1 cellular context compared by ENCODE assay signal in the genomic region with DNA sequence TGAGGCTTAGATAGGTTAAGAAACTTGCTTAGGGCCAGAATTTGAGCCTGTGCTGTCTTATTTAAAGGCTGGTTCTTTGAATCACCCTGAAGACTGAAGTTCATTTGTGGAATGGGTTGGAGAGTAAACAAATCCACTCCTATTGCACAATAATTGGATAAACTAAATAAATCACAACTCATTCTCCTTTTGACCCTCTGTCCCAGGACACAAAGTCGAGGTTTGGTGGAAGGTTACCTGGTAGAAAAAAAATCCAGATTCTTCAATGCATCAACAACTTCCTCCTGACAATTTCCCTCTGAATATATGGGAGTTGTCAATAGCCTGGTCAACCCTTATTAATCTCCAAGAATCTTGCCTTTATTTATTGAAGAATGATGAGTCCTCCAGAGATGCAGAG.
TF ChIP-seq lines count a peak whose summit lies in the region.

No MANE protein-coding gene starts in this region.

TF ChIP-seq in HepG2, 621 proteins besides CTCF, POLR2A, EP300 and RAD21 (continued from another document and continues in another):
- TF ChIP-seq, protein P1, sequence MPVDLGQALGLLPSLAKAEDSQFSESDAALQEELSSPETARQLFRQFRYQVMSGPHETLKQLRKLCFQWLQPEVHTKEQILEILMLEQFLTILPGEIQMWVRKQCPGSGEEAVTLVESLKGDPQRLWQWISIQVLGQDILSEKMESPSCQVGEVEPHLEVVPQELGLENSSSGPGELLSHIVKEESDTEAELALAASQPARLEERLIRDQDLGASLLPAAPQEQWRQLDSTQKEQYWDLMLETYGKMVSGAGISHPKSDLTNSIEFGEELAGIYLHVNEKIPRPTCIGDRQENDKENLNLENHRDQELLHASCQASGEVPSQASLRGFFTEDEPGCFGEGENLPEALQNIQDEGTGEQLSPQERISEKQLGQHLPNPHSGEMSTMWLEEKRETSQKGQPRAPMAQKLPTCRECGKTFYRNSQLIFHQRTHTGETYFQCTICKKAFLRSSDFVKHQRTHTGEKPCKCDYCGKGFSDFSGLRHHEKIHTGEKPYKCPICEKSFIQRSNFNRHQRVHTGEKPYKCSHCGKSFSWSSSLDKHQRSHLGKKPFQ (CRISPR knock-in tag; IDR thresholded peaks at IDR 0.05; ENCODE audit: insufficient replicate concordance), result no peak
- no peak for TF ChIP-seq ZNF367 (CRISPR knock-in tag; IDR thresholded peaks at IDR 0.05; ENCODE audit: borderline replicate concordance)
- no peak for TF ChIP-seq ZNF788 (CRISPR knock-in tag; IDR thresholded peaks at IDR 0.05; ENCODE audit: borderline replicate concordance)
- TF ChIP-seq SP1 (IDR thresholded peaks at IDR 0.05), result no peak
- TF ChIP-seq SP1 (CRISPR knock-in tag; IDR thresholded peaks at IDR 0.05), result no peak
- no peak for TF ChIP-seq KAT8 (CRISPR knock-in tag; IDR thresholded peaks at IDR 0.05)
- no peak for TF ChIP-seq SMAD1 (CRISPR knock-in tag; IDR thresholded peaks at IDR 0.05; ENCODE audit: borderline replicate concordance, low read depth)
- TF ChIP-seq, protein P2, sequence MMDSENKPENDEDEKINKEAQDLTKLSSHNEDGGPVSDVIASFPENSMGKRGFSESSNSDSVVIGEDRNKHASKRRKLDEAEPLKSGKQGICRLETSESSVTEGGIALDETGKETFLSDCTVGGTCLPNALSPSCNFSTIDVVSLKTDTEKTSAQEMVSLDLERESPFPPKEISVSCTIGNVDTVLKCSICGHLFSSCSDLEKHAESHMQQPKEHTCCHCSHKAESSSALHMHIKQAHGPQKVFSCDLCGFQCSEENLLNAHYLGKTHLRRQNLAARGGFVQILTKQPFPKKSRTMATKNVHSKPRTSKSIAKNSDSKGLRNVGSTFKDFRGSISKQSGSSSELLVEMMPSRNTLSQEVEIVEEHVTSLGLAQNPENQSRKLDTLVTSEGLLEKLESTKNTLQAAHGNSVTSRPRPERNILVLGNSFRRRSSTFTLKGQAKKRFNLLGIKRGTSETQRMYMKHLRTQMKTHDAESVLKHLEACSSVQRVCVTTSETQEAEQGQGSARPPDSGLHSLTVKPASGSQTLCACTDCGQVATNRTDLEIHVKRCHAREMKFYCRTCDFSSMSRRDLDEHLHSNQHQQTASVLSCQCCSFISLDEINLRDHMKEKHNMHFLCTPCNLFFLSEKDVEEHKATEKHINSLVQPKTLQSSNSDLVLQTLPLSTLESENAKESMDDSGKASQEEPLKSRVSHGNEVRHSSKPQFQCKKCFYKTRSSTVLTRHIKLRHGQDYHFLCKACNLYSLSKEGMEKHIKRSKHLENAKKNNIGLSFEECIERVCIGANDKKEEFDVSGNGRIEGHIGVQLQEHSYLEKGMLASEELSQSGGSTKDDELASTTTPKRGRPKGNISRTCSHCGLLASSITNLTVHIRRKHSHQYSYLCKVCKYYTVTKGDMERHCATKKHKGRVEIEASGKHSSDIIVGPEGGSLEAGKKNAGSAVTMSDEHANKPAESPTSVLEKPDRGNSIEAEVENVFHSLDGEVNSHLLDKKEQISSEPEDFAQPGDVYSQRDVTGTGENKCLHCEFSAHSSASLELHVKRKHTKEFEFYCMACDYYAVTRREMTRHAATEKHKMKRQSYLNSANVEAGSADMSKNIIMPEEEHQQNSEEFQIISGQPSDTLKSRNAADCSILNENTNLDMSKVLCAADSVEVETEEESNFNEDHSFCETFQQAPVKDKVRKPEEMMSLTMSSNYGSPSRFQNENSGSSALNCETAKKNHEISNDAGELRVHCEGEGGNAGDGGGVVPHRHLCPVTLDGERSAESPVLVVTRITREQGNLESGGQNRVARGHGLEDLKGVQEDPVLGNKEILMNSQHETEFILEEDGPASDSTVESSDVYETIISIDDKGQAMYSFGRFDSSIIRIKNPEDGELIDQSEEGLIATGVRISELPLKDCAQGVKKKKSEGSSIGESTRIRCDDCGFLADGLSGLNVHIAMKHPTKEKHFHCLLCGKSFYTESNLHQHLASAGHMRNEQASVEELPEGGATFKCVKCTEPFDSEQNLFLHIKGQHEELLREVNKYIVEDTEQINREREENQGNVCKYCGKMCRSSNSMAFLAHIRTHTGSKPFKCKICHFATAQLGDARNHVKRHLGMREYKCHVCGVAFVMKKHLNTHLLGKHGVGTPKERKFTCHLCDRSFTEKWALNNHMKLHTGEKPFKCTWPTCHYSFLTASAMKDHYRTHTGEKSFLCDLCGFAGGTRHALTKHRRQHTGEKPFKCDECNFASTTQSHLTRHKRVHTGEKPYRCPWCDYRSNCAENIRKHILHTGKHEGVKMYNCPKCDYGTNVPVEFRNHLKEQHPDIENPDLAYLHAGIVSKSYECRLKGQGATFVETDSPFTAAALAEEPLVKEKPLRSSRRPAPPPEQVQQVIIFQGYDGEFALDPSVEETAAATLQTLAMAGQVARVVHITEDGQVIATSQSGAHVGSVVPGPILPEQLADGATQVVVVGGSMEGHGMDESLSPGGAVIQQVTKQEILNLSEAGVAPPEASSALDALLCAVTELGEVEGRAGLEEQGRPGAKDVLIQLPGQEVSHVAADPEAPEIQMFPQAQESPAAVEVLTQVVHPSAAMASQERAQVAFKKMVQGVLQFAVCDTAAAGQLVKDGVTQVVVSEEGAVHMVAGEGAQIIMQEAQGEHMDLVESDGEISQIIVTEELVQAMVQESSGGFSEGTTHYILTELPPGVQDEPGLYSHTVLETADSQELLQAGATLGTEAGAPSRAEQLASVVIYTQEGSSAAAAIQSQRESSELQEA (CRISPR knock-in tag; IDR thresholded peaks at IDR 0.05; ENCODE audit: not compliant biosample characterization), result no peak
- TF ChIP-seq ZC3H13 (CRISPR knock-in tag; IDR thresholded peaks at IDR 0.05), result no peak
- TF ChIP-seq ZNF772 (CRISPR knock-in tag; IDR thresholded peaks at IDR 0.05), result no peak
- TF ChIP-seq, protein P3, sequence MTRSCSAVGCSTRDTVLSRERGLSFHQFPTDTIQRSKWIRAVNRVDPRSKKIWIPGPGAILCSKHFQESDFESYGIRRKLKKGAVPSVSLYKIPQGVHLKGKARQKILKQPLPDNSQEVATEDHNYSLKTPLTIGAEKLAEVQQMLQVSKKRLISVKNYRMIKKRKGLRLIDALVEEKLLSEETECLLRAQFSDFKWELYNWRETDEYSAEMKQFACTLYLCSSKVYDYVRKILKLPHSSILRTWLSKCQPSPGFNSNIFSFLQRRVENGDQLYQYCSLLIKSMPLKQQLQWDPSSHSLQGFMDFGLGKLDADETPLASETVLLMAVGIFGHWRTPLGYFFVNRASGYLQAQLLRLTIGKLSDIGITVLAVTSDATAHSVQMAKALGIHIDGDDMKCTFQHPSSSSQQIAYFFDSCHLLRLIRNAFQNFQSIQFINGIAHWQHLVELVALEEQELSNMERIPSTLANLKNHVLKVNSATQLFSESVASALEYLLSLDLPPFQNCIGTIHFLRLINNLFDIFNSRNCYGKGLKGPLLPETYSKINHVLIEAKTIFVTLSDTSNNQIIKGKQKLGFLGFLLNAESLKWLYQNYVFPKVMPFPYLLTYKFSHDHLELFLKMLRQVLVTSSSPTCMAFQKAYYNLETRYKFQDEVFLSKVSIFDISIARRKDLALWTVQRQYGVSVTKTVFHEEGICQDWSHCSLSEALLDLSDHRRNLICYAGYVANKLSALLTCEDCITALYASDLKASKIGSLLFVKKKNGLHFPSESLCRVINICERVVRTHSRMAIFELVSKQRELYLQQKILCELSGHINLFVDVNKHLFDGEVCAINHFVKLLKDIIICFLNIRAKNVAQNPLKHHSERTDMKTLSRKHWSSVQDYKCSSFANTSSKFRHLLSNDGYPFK (CRISPR knock-in tag; IDR thresholded peaks at IDR 0.05; ENCODE audit: borderline replicate concordance), result no peak
- no peak for TF ChIP-seq NFATC3 (CRISPR knock-in tag; IDR thresholded peaks at IDR 0.05)
- no peak for TF ChIP-seq ZNF3 (CRISPR knock-in tag; IDR thresholded peaks at IDR 0.05)
- TF ChIP-seq PHF21A (CRISPR knock-in tag; IDR thresholded peaks at IDR 0.05), result peak; percentile 91
- TF ChIP-seq GATAD2A (CRISPR knock-in tag; IDR thresholded peaks at IDR 0.05), result peak; percentile 93
- TF ChIP-seq ZNF572 (CRISPR knock-in tag; IDR thresholded peaks at IDR 0.05), result no peak
- no peak for TF ChIP-seq SRSF1 (optimal IDR thresholded peaks at IDR 0.05; ENCODE audit: low read depth, low read length)
- no peak for TF ChIP-seq ZNF292 (CRISPR knock-in tag; IDR thresholded peaks at IDR 0.05; ENCODE audit: borderline replicate concordance, low read depth)
- TF ChIP-seq MEIS2 (CRISPR knock-in tag; IDR thresholded peaks at IDR 0.05), result no peak
- no peak for TF ChIP-seq ISX (CRISPR knock-in tag; conservative IDR thresholded peaks at IDR 0.05)
- TF ChIP-seq FOXJ3 (CRISPR knock-in tag; IDR thresholded peaks at IDR 0.05; ENCODE audit: borderline replicate concordance), result peak; percentile 42; the same call in 1 of the 2 replicates
- TF ChIP-seq, protein P4, sequence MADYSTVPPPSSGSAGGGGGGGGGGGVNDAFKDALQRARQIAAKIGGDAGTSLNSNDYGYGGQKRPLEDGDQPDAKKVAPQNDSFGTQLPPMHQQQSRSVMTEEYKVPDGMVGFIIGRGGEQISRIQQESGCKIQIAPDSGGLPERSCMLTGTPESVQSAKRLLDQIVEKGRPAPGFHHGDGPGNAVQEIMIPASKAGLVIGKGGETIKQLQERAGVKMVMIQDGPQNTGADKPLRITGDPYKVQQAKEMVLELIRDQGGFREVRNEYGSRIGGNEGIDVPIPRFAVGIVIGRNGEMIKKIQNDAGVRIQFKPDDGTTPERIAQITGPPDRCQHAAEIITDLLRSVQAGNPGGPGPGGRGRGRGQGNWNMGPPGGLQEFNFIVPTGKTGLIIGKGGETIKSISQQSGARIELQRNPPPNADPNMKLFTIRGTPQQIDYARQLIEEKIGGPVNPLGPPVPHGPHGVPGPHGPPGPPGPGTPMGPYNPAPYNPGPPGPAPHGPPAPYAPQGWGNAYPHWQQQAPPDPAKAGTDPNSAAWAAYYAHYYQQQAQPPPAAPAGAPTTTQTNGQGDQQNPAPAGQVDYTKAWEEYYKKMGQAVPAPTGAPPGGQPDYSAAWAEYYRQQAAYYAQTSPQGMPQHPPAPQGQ (CRISPR knock-in tag; IDR thresholded peaks at IDR 0.05; ENCODE audit: borderline replicate concordance), result no peak
- TF ChIP-seq IKZF4 (CRISPR knock-in tag; IDR thresholded peaks at IDR 0.05; ENCODE audit: borderline replicate concordance, low read depth, not compliant biosample characterization), result no peak
- TF ChIP-seq, protein P5, sequence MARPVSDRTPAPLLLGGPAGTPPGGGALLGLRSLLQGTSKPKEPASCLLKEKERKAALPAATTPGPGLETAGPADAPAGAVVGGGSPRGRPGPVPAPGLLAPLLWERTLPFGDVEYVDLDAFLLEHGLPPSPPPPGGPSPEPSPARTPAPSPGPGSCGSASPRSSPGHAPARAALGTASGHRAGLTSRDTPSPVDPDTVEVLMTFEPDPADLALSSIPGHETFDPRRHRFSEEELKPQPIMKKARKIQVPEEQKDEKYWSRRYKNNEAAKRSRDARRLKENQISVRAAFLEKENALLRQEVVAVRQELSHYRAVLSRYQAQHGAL (CRISPR knock-in tag; IDR thresholded peaks at IDR 0.05; ENCODE audit: not compliant biosample characterization), result no peak
- TF ChIP-seq ZNF510 (CRISPR knock-in tag; IDR thresholded peaks at IDR 0.05; ENCODE audit: low read depth), result no peak
- 0 out of 2 replicates have a peak, but pooled peaks have one; percentile 21 for TF ChIP-seq HHEX (CRISPR knock-in tag; IDR thresholded peaks at IDR 0.05)
- TF ChIP-seq CHD2 (IDR thresholded peaks at IDR 0.05; ENCODE audit: low read depth, low read length), result no peak
- TF ChIP-seq TP53 (CRISPR knock-in tag; conservative IDR thresholded peaks at IDR 0.05), result no peak
- TF ChIP-seq MTF2 (CRISPR knock-in tag; IDR thresholded peaks at IDR 0.05; ENCODE audit: borderline replicate concordance), result no peak
- no peak for TF ChIP-seq BHLHE40 (IDR thresholded peaks at IDR 0.05; ENCODE audit: low read length)
- TF ChIP-seq SIX4 (CRISPR knock-in tag; IDR thresholded peaks at IDR 0.05), result no peak
- TF ChIP-seq, protein P6, sequence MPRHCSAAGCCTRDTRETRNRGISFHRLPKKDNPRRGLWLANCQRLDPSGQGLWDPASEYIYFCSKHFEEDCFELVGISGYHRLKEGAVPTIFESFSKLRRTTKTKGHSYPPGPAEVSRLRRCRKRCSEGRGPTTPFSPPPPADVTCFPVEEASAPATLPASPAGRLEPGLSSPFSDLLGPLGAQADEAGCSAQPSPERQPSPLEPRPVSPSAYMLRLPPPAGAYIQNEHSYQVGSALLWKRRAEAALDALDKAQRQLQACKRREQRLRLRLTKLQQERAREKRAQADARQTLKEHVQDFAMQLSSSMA (CRISPR knock-in tag; IDR thresholded peaks at IDR 0.05), result no peak
- TF ChIP-seq HDAC1 (CRISPR knock-in tag; IDR thresholded peaks at IDR 0.05), result no peak
- TF ChIP-seq ZNF766 (CRISPR knock-in tag; IDR thresholded peaks at IDR 0.05; ENCODE audit: borderline replicate concordance), result no peak
- TF ChIP-seq CHD4 (IDR thresholded peaks at IDR 0.05; ENCODE audit: borderline replicate concordance, low read length), result no peak
- TF ChIP-seq ZNF333 (CRISPR knock-in tag; IDR thresholded peaks at IDR 0.05; ENCODE audit: borderline replicate concordance), result no peak
- no peak for TF ChIP-seq ZNF567 (CRISPR knock-in tag; IDR thresholded peaks at IDR 0.05; ENCODE audit: borderline replicate concordance)
- TF ChIP-seq ZBTB7B (CRISPR knock-in tag; IDR thresholded peaks at IDR 0.05), result 0 out of 2 replicates have a peak, but pooled peaks have one; percentile 10
- no peak for TF ChIP-seq ZSCAN20 (CRISPR knock-in tag; IDR thresholded peaks at IDR 0.05; ENCODE audit: borderline replicate concordance)
- TF ChIP-seq, protein P7, sequence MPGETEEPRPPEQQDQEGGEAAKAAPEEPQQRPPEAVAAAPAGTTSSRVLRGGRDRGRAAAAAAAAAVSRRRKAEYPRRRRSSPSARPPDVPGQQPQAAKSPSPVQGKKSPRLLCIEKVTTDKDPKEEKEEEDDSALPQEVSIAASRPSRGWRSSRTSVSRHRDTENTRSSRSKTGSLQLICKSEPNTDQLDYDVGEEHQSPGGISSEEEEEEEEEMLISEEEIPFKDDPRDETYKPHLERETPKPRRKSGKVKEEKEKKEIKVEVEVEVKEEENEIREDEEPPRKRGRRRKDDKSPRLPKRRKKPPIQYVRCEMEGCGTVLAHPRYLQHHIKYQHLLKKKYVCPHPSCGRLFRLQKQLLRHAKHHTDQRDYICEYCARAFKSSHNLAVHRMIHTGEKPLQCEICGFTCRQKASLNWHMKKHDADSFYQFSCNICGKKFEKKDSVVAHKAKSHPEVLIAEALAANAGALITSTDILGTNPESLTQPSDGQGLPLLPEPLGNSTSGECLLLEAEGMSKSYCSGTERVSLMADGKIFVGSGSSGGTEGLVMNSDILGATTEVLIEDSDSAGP (CRISPR knock-in tag; IDR thresholded peaks at IDR 0.05; ENCODE audit: borderline replicate concordance), result no peak
- TF ChIP-seq ZC3H4 (CRISPR knock-in tag; IDR thresholded peaks at IDR 0.05; ENCODE audit: borderline replicate concordance), result no peak
- no peak for TF ChIP-seq ZBTB1 (CRISPR knock-in tag; IDR thresholded peaks at IDR 0.05; ENCODE audit: borderline replicate concordance)
- TF ChIP-seq MIER3 (CRISPR knock-in tag; IDR thresholded peaks at IDR 0.05; ENCODE audit: borderline replicate concordance), result no peak
- TF ChIP-seq, protein P8, sequence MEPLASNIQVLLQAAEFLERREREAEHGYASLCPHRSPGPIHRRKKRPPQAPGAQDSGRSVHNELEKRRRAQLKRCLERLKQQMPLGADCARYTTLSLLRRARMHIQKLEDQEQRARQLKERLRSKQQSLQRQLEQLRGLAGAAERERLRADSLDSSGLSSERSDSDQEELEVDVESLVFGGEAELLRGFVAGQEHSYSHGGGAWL (CRISPR knock-in tag; IDR thresholded peaks at IDR 0.05), result no peak
- TF ChIP-seq DR1 (CRISPR knock-in tag; IDR thresholded peaks at IDR 0.05), result no peak
- no peak for TF ChIP-seq ZFP90 (CRISPR knock-in tag; IDR thresholded peaks at IDR 0.05; ENCODE audit: borderline replicate concordance)
- no peak for TF ChIP-seq KLF11 (CRISPR knock-in tag; IDR thresholded peaks at IDR 0.05)
